ENCODE assay signal across 8 cellular contexts in the genomic region with DNA sequence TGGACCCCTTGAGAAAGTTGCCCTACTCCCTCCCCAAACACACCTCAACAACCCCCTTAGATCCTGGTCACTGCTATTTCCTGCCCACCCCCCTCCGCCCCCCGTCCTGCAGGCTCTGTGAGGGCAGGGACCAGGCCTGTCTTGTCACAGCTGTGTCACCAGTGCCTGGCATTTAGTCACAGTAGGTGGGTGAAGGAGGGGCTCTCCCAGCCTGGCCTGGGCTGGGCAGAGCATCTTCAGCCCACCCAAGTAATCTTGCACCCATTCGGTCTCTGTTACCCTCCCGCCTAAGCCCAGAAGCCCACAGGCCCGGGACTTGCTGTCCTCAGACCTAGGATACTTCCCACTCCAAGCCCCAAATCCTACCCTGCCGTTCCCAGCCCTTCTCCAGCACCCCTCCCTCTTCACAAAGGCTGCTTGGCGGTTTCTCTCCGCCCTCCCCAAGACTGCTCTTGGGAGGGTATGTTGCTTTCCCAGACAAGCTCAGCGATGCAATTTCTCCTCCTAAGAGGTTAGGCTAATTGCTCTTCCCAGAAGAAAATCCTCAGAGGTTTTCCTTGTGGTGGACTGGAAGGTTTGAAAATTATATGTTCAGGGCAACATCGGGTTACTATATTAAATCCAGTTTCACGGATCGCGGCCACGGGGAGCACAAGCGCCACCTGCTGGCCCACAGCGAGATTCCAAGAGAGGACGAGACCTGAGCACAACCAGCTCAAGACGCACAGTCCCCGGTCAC. TPM values are rescaled to one million over a fixed set of nuclear protein-coding genes. Genes with fewer than 3 reads are reported as not detected.
DNase-seq lines count a peak whose midpoint lies in the region; ATAC-seq, FAIRE-seq and TF ChIP-seq lines count a peak whose summit lies in the region.

No MANE protein-coding gene starts in this region.

- peak; percentile 56 for FAIRE-seq in GM12892 (lab: Jason Lieb, UNC)
- FAIRE-seq in astrocyte (lab: Jason Lieb, UNC) = no peak

- peak overlapping the region; percentile 28 for H2AFZ ChIP-seq in astrocyte (ENCODE audit: low read depth, low read length)

- peaks cover 5% of the 10 kb centered on the region for H3K4me1 Mint-ChIP-seq in astrocyte (ENCODE audit: low read depth, unreplicated experiment)

- no peaks in the 10 kb centered on the region for H3K79me2 ChIP-seq in astrocyte (ENCODE audit: insufficient read depth, low read length)

- no peak for TF ChIP-seq EP300 in sigmoid colon (IDR thresholded peaks at IDR 0.05)

- H3K4me1 ChIP-seq in astrocyte (ENCODE audit: insufficient read depth, low read length) = peaks cover 13% of the 10 kb centered on the region
- H3K4me1 ChIP-seq in sigmoid colon = peaks cover 0 to 41% (median 35%) of the 10 kb centered on the region in 4 donors

- no peak for ATAC-seq in HG02840 (IDR thresholded peaks at IDR 0.05; ENCODE audit: low FRiP score, unreplicated experiment)

- H3K27me3 Mint-ChIP-seq in astrocyte (ENCODE audit: low read depth, unreplicated experiment) = no peaks in the 10 kb centered on the region

- H3K4me3 Mint-ChIP-seq in astrocyte (ENCODE audit: unreplicated experiment) = no peak overlapping the region

- TF ChIP-seq CTCF in astrocyte (IDR thresholded peaks at IDR 0.05; ENCODE audit: insufficient read depth, low read depth, low read length) (peak; percentile 90), sigmoid colon (IDR thresholded peaks at IDR 0.05) (peak; percentile 64 to 94 (median 80))

- H3K27me3 ChIP-seq in astrocyte (ENCODE audit: insufficient read depth, low read length) = no peaks in the 10 kb centered on the region
- H3K27me3 ChIP-seq in sigmoid colon = no peaks in the 10 kb centered on the region

- peak overlapping the region; percentile 63 for H3K4me2 ChIP-seq in astrocyte (ENCODE audit: low read length)

- H3K9ac ChIP-seq in astrocyte (ENCODE audit: low read length) = peak overlapping the region; percentile 36

- WGBS in sigmoid colon, 2 donors = 25 to 28% methylated on average over 19 of the region's 19 CpGs

- H3K9me3 ChIP-seq in astrocyte (ENCODE audit: insufficient read depth, low read depth, low read length) (no peaks in the 10 kb centered on the region), sigmoid colon (no peaks in the 10 kb centered on the region)

- H3K4me3 ChIP-seq in astrocyte (ENCODE audit: insufficient read depth, low read depth, low read length) (no peak overlapping the region), sigmoid colon (peak overlapping the region in 3 of 4 donors; percentile 31 to 37 (median 31))

- TF ChIP-seq POLR2A in GM12892 (IDR thresholded peaks at IDR 0.05; ENCODE audit: low read depth, low read length) (no peak), sigmoid colon (IDR thresholded peaks at IDR 0.05) (no peak)

- H3K9me3 Mint-ChIP-seq in astrocyte (ENCODE audit: unreplicated experiment) = peaks cover 11% of the 10 kb centered on the region

- intact Hi-C loops in sigmoid colon (cut with DNase I) = loop anchor here (5.0 kb wide), 3 partner anchors 911 to 1006 kb away; no protein-coding TSS in a partner anchor

- peaks cover 8% of the 10 kb centered on the region for H4K20me1 ChIP-seq in astrocyte (ENCODE audit: insufficient read depth, low read length)

- DNase-seq in GM12892 (ENCODE audit: insufficient read length) (no peak), NCI-H1417 treated with DMSO at 0.1 percent for 48 hours (lab: John Stamatoyannopoulos, UW) (peak; percentile 23), T1000 (lab: John Stamatoyannopoulos, UW) (peak; percentile 68), astrocyte (ENCODE audit: low read depth) (no peak), hypothalamus (lab: John Stamatoyannopoulos, UW) (peak in 39 of 51 donors; percentile 12 to 78 (median 46)), sigmoid colon (peak; percentile 93), 8988T (no peak)

- H3K36me3 Mint-ChIP-seq in astrocyte (ENCODE audit: low read depth, unreplicated experiment) = peaks cover 22% of the 10 kb centered on the region

- H3K27ac Mint-ChIP-seq in astrocyte (ENCODE audit: unreplicated experiment) = no peak overlapping the region

- no peak overlapping the region for H3K27ac ChIP-seq in astrocyte (ENCODE audit: low read depth, low read length)
- H3K27ac ChIP-seq in sigmoid colon = peak overlapping the region in 3 of 4 donors; percentile 80 to 82 (median 82)

- H3K36me3 ChIP-seq in astrocyte (ENCODE audit: insufficient read depth, low read length) (peaks cover 15% of the 10 kb centered on the region), sigmoid colon (no peaks in the 10 kb centered on the region)

RNA-seq across cellular contexts. Expression of a gene that starts 50.8 kb away (rescaled TPM):
- polyA plus RNA-seq in GM12892 (2012; ENCODE audit: missing spikeins) = 61.9 TPM
- 210 and 219 TPM in 2 replicates for total RNA-seq in astrocyte
- total RNA-seq in sigmoid colon = 100 to 1,000 TPM; 217 to 413 (median 239) TPM
- polyA plus RNA-seq in sigmoid colon = 100 to 1,000 TPM in 1 of 3 donors, 10 to 100 TPM in 2; 26.6 to 141 (median 52.9) TPM

Comparison
In these comparisons a context has a peak if more than half of its experiments do, and no peak if none do; other contexts are left out.
1. DNase-seq: peak in NCI-H1417 treated with DMSO at 0.1 percent for 48 hours (single experiment), T1000 (single experiment), hypothalamus (39 of 51) and sigmoid colon (single experiment); none in GM12892 (single experiment), astrocyte (single experiment) and 8988T (single experiment).